1 cellular context compared by ENCODE assay signal in genomic region chr5:139686919-139687421, GRCh38.
TF ChIP-seq lines count a peak whose summit lies in the region.

No MANE protein-coding gene starts in this region.

TF ChIP-seq in HepG2, 621 proteins besides CTCF, POLR2A, EP300 and RAD21 (continued from another document):
- TF ChIP-seq ZNF414 (CRISPR knock-in tag; IDR thresholded peaks at IDR 0.05): no peak
- peak; percentile 39; the same call in 1 of the 2 replicates for TF ChIP-seq RXRA (CRISPR knock-in tag; IDR thresholded peaks at IDR 0.05)
- TF ChIP-seq POLR2AphosphoS5 (IDR thresholded peaks at IDR 0.05; ENCODE audit: low read depth, low read length): 0 out of 2 replicates have a peak, but pooled peaks have one; percentile 9
- no peak for TF ChIP-seq ZNF878 (CRISPR knock-in tag; IDR thresholded peaks at IDR 0.05)
- TF ChIP-seq NFE2 (CRISPR knock-in tag; IDR thresholded peaks at IDR 0.05): no peak
- TF ChIP-seq MBNL3 (CRISPR knock-in tag; conservative IDR thresholded peaks at IDR 0.05): no peak
- peak; percentile 15; the same call in 1 of the 2 replicates for TF ChIP-seq KDM5B (CRISPR knock-in tag; IDR thresholded peaks at IDR 0.05; ENCODE audit: borderline replicate concordance)
- no peak for TF ChIP-seq ZKSCAN8 (CRISPR knock-in tag; IDR thresholded peaks at IDR 0.05; ENCODE audit: borderline replicate concordance)
- TF ChIP-seq GABPB1 (CRISPR knock-in tag; IDR thresholded peaks at IDR 0.05): peak; percentile 75
- TF ChIP-seq SKI (IDR thresholded peaks at IDR 0.05; ENCODE audit: partially characterized antibody): peak; percentile 37
- TF ChIP-seq ZNF12 (CRISPR knock-in tag; IDR thresholded peaks at IDR 0.05): no peak
- TF ChIP-seq ZSCAN22 (CRISPR knock-in tag; IDR thresholded peaks at IDR 0.05): no peak
